In the genomic region with DNA sequence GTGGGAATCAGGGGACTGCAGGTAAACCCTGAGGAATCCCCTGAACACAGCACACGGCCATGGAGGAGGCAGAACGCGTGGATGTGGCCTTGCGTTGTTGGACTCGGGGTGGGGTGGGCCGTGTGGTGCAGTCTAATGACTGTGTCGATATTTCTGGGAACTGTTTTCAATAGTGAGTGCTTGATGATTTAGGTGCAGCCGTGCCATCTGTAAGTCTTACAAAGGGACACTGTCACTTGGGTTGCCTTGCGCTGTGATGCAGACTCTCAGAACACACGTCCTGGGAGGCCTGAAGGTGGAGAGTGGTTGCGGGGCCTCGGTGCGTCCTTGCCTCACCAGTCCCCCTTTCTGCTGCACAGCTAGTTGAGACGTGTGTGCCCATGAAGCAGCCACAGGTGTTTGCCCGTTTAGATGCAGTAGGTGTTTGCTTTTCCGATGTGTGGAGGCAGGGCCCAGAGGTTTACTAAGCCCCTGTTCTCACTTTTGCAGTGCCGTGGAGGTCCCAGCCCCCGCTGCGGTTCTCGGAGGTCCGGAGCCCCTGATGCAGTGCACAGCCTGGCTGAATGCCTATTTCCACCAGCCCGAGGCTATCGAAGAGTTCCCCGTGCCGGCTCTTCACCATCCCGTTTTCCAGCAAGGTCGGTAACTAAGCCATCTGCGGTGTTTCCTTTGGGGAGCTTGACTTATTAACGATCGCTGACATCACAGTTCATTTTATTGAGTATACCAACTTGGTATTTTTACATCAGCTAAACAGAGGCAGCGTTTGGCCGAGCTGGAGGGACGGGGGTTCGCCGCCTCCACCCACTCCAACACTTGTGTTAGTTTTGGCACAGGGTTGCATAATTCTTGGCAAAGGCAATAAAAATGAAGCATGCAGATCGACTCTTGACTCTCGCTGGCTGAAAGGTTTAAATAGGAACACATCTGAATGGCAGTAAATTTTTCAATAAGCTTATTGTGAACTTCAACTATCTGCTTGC, we compare ENCODE assay signal across 11 cellular contexts.
A peak's percentile ranks its signal among the peaks of the same experiment; 100 is the strongest.
DNase-seq lines count a peak whose midpoint lies in the region; ATAC-seq and TF ChIP-seq lines count a peak whose summit lies in the region.
"Had no signal": no experiment of that assay in that cellular context is flagged by ENCODE, and none has a peak within 500 bp of the region (broad histone marks: within the 10 kb centered on the region; RNA-seq: fewer than 3 reads in every experiment).

No MANE protein-coding gene starts in this region.

- no peak overlapping the region for H3K4me3 ChIP-seq in mucosa of descending colon
- H3K4me3 ChIP-seq: GM12878 had no signal

- ATAC-seq in mucosa of descending colon (peak; percentile 37), HG03439 (IDR thresholded peaks at IDR 0.05; ENCODE audit: unreplicated experiment) (no peak), HG03469 (IDR thresholded peaks at IDR 0.05; ENCODE audit: unreplicated experiment) (no peak)
- ATAC-seq: GM12878 had no signal

- H3K4me1 ChIP-seq in mucosa of descending colon (ENCODE audit: low read depth) = peaks cover 7% of the 10 kb centered on the region

- no peak for TF ChIP-seq POLR2A in erythroblast (IDR thresholded peaks at IDR 0.05; ENCODE audit: low read length)

- peak; percentile 20 for DNase-seq in AG08396 (ENCODE audit: low spot score)
- DNase-seq in NCI-H2029 (lab: John Stamatoyannopoulos, UW) = peak; percentile 61
- peak; percentile 72 for DNase-seq in dermis blood vessel endothelial cell
- no peak for DNase-seq in mucosa of descending colon
- DNase-seq in anterior cingulate cortex (lab: John Stamatoyannopoulos, UW) = no peak
- DNase-seq in erythroblast (lab: John Stamatoyannopoulos, UW) = no peak
- DNase-seq: MV-4-11, NCI-H526 treated with DMSO at 0.1 percent for 48 hours had no signal

- H3K36me3 ChIP-seq in mucosa of descending colon (ENCODE audit: low read depth) = no peaks in the 10 kb centered on the region

- no peaks in the 10 kb centered on the region for H3K9me3 ChIP-seq in mucosa of descending colon

- intact Hi-C loops in mucosa of descending colon (cut with DNase I, micrococcal nuclease) = no loop called here

- TF ChIP-seq CTCF in mucosa of descending colon (IDR thresholded peaks at IDR 0.05) = no peak

Comparison
In these comparisons a context has a peak if more than half of its experiments do, and no peak if none do; other contexts are left out.
1. DNase-seq: peak in AG08396 (single experiment), NCI-H2029 (single experiment) and dermis blood vessel endothelial cell (single experiment); none in mucosa of descending colon (0 of 3), anterior cingulate cortex (0 of 58) and erythroblast (0 of 2).